8 cellular contexts compared by ENCODE assay signal in the genomic region with DNA sequence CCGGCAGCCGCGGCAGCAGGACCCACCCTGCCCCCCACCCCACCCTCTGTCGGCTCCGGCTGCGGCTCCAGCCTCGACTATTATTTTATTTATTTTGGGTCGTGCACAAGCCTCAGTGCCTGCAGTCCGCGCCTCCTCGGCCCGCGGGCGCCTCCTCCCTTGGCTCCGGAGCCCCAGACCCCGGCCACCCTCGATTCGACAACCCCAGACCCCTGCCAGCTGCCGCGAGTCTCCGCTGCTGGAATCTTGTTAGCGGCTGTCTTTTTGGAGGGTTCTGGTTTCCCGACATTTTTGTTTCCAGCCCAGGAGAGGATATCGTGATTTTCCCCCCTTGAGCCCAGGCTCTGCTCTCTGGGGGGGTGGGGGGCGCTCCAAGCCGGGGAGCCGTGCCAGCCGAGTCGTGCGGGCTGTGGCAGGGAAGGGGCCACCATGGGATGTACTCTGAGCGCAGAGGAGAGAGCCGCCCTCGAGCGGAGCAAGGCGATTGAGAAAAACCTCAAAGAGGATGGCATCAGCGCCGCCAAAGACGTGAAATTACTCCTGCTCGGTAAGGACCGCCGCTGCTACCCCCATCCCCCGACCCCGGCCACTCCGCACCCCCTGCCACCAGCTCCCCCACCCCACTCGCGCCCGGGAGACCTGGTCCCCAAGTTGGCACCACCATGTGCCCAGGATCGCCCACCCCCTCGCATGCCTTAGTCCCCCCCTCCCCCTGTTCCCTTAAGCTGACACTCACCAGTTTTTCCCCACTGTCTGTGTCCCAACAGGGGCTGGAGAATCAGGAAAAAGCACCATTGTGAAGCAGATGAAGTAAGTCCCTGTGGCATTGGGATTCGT. TPM values are rescaled to one million over a fixed set of nuclear protein-coding genes. Genes with fewer than 3 reads are reported as not detected.
DNase-seq lines count a peak whose midpoint lies in the region; ATAC-seq and TF ChIP-seq lines count a peak whose summit lies in the region.

No MANE protein-coding gene starts in this region.

- no peaks in the 10 kb centered on the region for H3K36me3 Mint-ChIP-seq in T-cell

- H3K4me1 Mint-ChIP-seq in T-cell, result peaks cover 18 to 35% (median 31%) of the 10 kb centered on the region in 3 donors

- H3K9me3 ChIP-seq in heart right ventricle, result no peaks in the 10 kb centered on the region
- H3K9me3 ChIP-seq in skeletal muscle satellite cell (replicated peaks; ENCODE audit: low read length), result no peaks in the 10 kb centered on the region

- in situ Hi-C loops in GM13977 (cut with MboI; ENCODE audit: low pct_unique_long_range_greater_than_20kb, low sequenced_read_pairs, unreplicated experiment), result no loop called here

- H3K4me3 Mint-ChIP-seq in T-cell, result peak overlapping the region; percentile 77 to 79 (median 77)

- intact Hi-C loops in heart right ventricle (cut with DNase I), result loop anchor here in 9 of 10 donors (5.0 to 10.0 kb wide), 10 partner anchors 60 to 247 kb away; no protein-coding TSS in a partner anchor

- peaks cover 26 to 39% of the 10 kb centered on the region in 2 donors for H3K27me3 Mint-ChIP-seq in T-cell

- CTCF ChIA-PET in T-cell (lab: Charles Lee), result interaction anchor here in 1 of 2 donors (0.6 kb wide), 1 partner anchor 78 kb away, joined by 10 read pairs; no protein-coding TSS in a partner anchor

- ATAC-seq in T-cell (replicated peaks in 1 of 4) (no peak), heart right ventricle (peak in 1 of 8 donors; percentile 14), HG02588 (IDR thresholded peaks at IDR 0.05; ENCODE audit: unreplicated experiment) (no peak), GM21528 (IDR thresholded peaks at IDR 0.05; ENCODE audit: low FRiP score, unreplicated experiment) (no peak)

- no peak overlapping the region for H3K9ac ChIP-seq in skeletal muscle satellite cell (ENCODE audit: low read depth, low read length)

- H3K4me1 ChIP-seq in heart right ventricle, result peaks cover 0 to 50% (median 27%) of the 10 kb centered on the region in 9 donors
- peaks cover 3% of the 10 kb centered on the region for H3K4me1 ChIP-seq in skeletal muscle satellite cell (ENCODE audit: control insufficient read depth, insufficient read depth, low read length)

- no peak overlapping the region for H3K27ac Mint-ChIP-seq in T-cell

- DNase-seq in GM13977 (ENCODE audit: low spot score), result peak; percentile 26
- no peak for DNase-seq in T-cell
- DNase-seq in heart right ventricle, result peak in 1 of 2 donors; percentile 18
- no peak for DNase-seq in SIG-M5 treated with dmso at 0.1 percent for 504 hours (lab: John Stamatoyannopoulos, UW; ENCODE audit: unreplicated experiment)
- no peak for DNase-seq in NCI-H2081 (lab: John Stamatoyannopoulos, UW)

- H3K27ac ChIP-seq in heart right ventricle, result peak overlapping the region in 9 of 10 donors; percentile 67 to 85 (median 82)

- H3K4me3 ChIP-seq in heart right ventricle, result peak overlapping the region; percentile 58 to 84 (median 72)
- H3K4me3 ChIP-seq in skeletal muscle satellite cell (ENCODE audit: low read length), result peak overlapping the region; percentile 69

- TF ChIP-seq CTCF in GM13977 (IDR thresholded peaks at IDR 0.05; ENCODE audit: extremely low read depth, insufficient read depth, missing control alignments) (no peak), heart right ventricle (IDR thresholded peaks at IDR 0.05) (no peak)

- H3K9me3 Mint-ChIP-seq in T-cell, result no peaks in the 10 kb centered on the region

- 1% methylated on average over 49 to 50 of the region's 50 CpGs for WGBS in heart right ventricle, 2 donors

- H3K36me3 ChIP-seq in heart right ventricle (no peaks in the 10 kb centered on the region), skeletal muscle satellite cell (ENCODE audit: insufficient read depth, low read length) (no peaks in the 10 kb centered on the region)

- peak overlapping the region; percentile 79 for H3K4me2 ChIP-seq in skeletal muscle satellite cell (ENCODE audit: low read length)

- H3K27me3 ChIP-seq in heart right ventricle (peaks cover 0 to 86% (median 20%) of the 10 kb centered on the region in 7 donors), skeletal muscle satellite cell (ENCODE audit: control insufficient read depth, insufficient read depth, low read length) (peaks cover 78% of the 10 kb centered on the region)

- POLR2A ChIA-PET in T-cell (lab: Charles Lee), result interaction anchor here in 1 of 2 donors (0.5 kb wide), 1 partner anchor 54 kb away, joined by 4 read pairs; no protein-coding TSS in a partner anchor

RNA-seq across cellular contexts. Expression of a gene that starts 0.7 kb away (rescaled TPM):
- total RNA-seq in T-cell, result 10 to 100 TPM in 3 of 5 donors, 1 to 10 TPM in 2; 3.9 to 14.2 (median 12.6) TPM
- total RNA-seq in heart right ventricle, result 10 to 100 TPM in 9 of 10 donors, 1 to 10 TPM in 1; 6.4 to 36.7 (median 14.4) TPM
- 10 to 100 TPM in 1 of 2 donors, 1 to 10 TPM in 1; 1.4 to 11.9 TPM for polyA plus RNA-seq in heart right ventricle
- not detected in 2 replicates for total RNA-seq in skeletal muscle satellite cell (2012; rRNA removed)
